In the genomic region with DNA sequence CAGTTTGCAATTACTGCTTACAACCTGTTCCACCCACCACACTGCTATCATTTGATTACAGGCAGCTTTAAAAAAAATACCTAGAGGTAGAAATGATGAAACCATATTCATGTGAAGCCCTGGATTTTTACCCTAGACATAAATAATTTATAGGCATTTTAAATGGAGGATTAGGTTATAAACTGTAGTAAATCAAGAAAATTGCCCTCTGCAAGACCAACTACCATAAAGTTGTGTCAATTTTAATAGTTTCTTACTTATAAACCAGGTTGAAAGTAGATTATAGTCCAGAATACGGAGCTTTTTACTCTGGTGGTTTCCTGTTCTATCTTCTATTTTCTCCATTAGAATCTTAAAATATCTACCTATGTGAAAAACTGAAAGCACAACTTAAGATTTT, we compare ENCODE assay signal across 31 cellular contexts. TPM values are rescaled to one million over a fixed set of nuclear protein-coding genes. Genes with fewer than 3 reads are reported as not detected.
"Had no signal": no experiment of that assay in that cellular context is flagged by ENCODE, and none has a peak within 500 bp of the region (broad histone marks: within the 10 kb centered on the region; RNA-seq: fewer than 3 reads in every experiment).

No MANE protein-coding gene starts in this region.

- H3K27ac Mint-ChIP-seq: activated CD4-positive, alpha-beta memory T cell treated with anti-CD3 and anti-CD28 coated beads for 36 hours; activated CD4-positive, alpha-beta T cell treated with anti-CD3 and anti-CD28 coated beads, Interleukin-2, amount 10 ng/mL, durations not matched to agents 7 days and 5 days; activated naive CD4-positive, alpha-beta T cell treated with anti-CD3 and anti-CD28 coated beads, Interleukin-2, amount 10 ng/mL, durations not matched to agents 7 days and 5 days; activated naive CD8-positive, alpha-beta T cell treated with anti-CD3 and anti-CD28 coated beads for 36 hours; T-helper 17 cell had no signal

- H3K36me3 ChIP-seq: brain microvascular endothelial cell, cardiac muscle cell, colonic mucosa, SJCRH30 had no signal

- H3K4me3 Mint-ChIP-seq: activated CD4-positive, alpha-beta memory T cell treated with anti-CD3 and anti-CD28 coated beads for 36 hours; activated CD4-positive, alpha-beta T cell treated with anti-CD3 and anti-CD28 coated beads, Interleukin-2, amount 10 ng/mL, durations not matched to agents 7 days and 5 days; activated naive CD4-positive, alpha-beta T cell treated with anti-CD3 and anti-CD28 coated beads, Interleukin-2, amount 10 ng/mL, durations not matched to agents 7 days and 5 days; activated naive CD8-positive, alpha-beta T cell treated with anti-CD3 and anti-CD28 coated beads for 36 hours; activated T-cell treated with anti-CD3 and anti-CD28 coated beads, Interleukin-2, amount 50 U/mL, for 4 hours had no signal

- H3K27me3 Mint-ChIP-seq: activated CD4-positive, alpha-beta memory T cell treated with anti-CD3 and anti-CD28 coated beads for 36 hours; activated CD4-positive, alpha-beta T cell treated with anti-CD3 and anti-CD28 coated beads, Interleukin-2, amount 10 ng/mL, durations not matched to agents 7 days and 5 days; activated naive CD4-positive, alpha-beta T cell treated with anti-CD3 and anti-CD28 coated beads, Interleukin-2, amount 10 ng/mL, durations not matched to agents 7 days and 5 days; activated naive CD8-positive, alpha-beta T cell treated with anti-CD3 and anti-CD28 coated beads for 36 hours; T-helper 17 cell had no signal

- H3K27ac ChIP-seq: brain microvascular endothelial cell, cardiac muscle cell, colonic mucosa, SJCRH30, VCaP had no signal

- H3K9me3 ChIP-seq: colonic mucosa, SJCRH30 had no signal

- H3K27me3 ChIP-seq: brain microvascular endothelial cell, cardiac muscle cell, colonic mucosa, SJCRH30 had no signal

- DNase-seq: activated CD4-positive, alpha-beta memory T cell treated with anti-CD3 and anti-CD28 coated beads for 36 hours; activated CD4-positive, alpha-beta T cell treated with anti-CD3 and anti-CD28 coated beads, Interleukin-2, amount 10 ng/mL, durations not matched to agents 7 days and 5 days; activated CD4-positive, CD25-positive, alpha-beta regulatory T cell; activated CD8-positive, alpha-beta memory T cell treated with anti-CD3 and anti-CD28 coated beads for 24 hours; activated gamma-delta T cell; activated naive CD4-positive, alpha-beta T cell treated with anti-CD3 and anti-CD28 coated beads, Interleukin-2, amount 10 ng/mL, durations not matched to agents 7 days and 5 days; activated naive CD8-positive, alpha-beta T cell treated with anti-CD3 and anti-CD28 coated beads for 36 hours; activated T-cell treated with anti-CD3 and anti-CD28 coated beads, Interleukin-2, amount 50 U/mL, for 4 hours; brain microvascular endothelial cell; cerebellar nuclear complex; colonic mucosa; MV-4-11; NCI-H1092 treated with DMSO at 0.1 percent for 48 hours; NCI-H1417 treated with DMSO at 0.1 percent for 48 hours; NCI-H1694; NCI-H2029; NCI-H2107; NCI-H2171 treated with DMSO at 0.1 percent for 48 hours; NCI-H345; NCI-H510A; NCI-H526 treated with DMSO at 0.1 percent for 48 hours; NCI-H82; Right ventricle myocardium superior; RPMI8226; SJCRH30; T-helper 17 cell; T1000 had no signal

- H3K4me3 ChIP-seq: cardiac muscle cell, colonic mucosa, SJCRH30 had no signal

- ATAC-seq: activated T-cell treated with anti-CD3 and anti-CD28 coated beads, Interleukin-2, amount 50 U/mL, for 4 hours; Panc1 had no signal

- H3K9me3 Mint-ChIP-seq: activated CD4-positive, alpha-beta memory T cell treated with anti-CD3 and anti-CD28 coated beads for 36 hours; activated CD4-positive, alpha-beta T cell treated with anti-CD3 and anti-CD28 coated beads, Interleukin-2, amount 10 ng/mL, durations not matched to agents 7 days and 5 days; activated naive CD4-positive, alpha-beta T cell treated with anti-CD3 and anti-CD28 coated beads, Interleukin-2, amount 10 ng/mL, durations not matched to agents 7 days and 5 days; activated naive CD8-positive, alpha-beta T cell treated with anti-CD3 and anti-CD28 coated beads for 36 hours; activated T-cell treated with anti-CD3 and anti-CD28 coated beads, Interleukin-2, amount 50 U/mL, for 4 hours had no signal

- H3K4me1 ChIP-seq: colonic mucosa, SJCRH30 had no signal

RNA-seq across cellular contexts. Expression of a gene that starts 13.9 kb away (rescaled TPM):
- total RNA-seq: OCI-LY7 had no signal
